15 cellular contexts compared by ENCODE assay signal in genomic region chr3:123535580-123535979, GRCh38. TPM values are rescaled to one million over a fixed set of nuclear protein-coding genes. Genes with fewer than 3 reads are reported as not detected.
A peak's percentile ranks its signal among the peaks of the same experiment; 100 is the strongest.
DNase-seq lines count a peak whose midpoint lies in the region; ATAC-seq and TF ChIP-seq lines count a peak whose summit lies in the region.
"Had no signal": no experiment of that assay in that cellular context is flagged by ENCODE, and none has a peak within 500 bp of the region (broad histone marks: within the 10 kb centered on the region; RNA-seq: fewer than 3 reads in every experiment).

No MANE protein-coding gene starts in this region.

- intact Hi-C loops in mammary epithelial cell (cut with micrococcal nuclease): no loop called here

- DNase-seq in AG04449 (ENCODE audit: low read depth, low spot score) (peak; percentile 63), HT1080 (ENCODE audit: low read depth) (peak; percentile 89), mammary epithelial cell (peak; percentile 72), iris pigment epithelial cell (ENCODE audit: low read depth) (peak; percentile 65), NCI-H1417 (lab: John Stamatoyannopoulos, UW) (no peak), GM23338 (ENCODE audit: low spot score) (no peak), H7 (no peak)
- DNase-seq: activated CD8-positive, alpha-beta T cell treated with anti-CD3 and anti-CD28 coated beads for 36 hours; AML-193; islet precursor cell; MM.1S; posterior cingulate gyrus; substantia nigra had no signal

- no peaks in the 10 kb centered on the region for H3K9me3 ChIP-seq in mammary epithelial cell (replicated peaks; ENCODE audit: insufficient read depth, low read length)

- H3K4me1 Mint-ChIP-seq in GM23338: no peaks in the 10 kb centered on the region; the same call in 2 of the 3 replicates

- POLR2A ChIA-PET in AG04449 (lab: Yijun Ruan, JAX): interaction anchor here (1.0 kb wide), 1 partner anchor 10 kb away, joined by 3 read pairs; no protein-coding TSS in a partner anchor

- H3K4me3 Mint-ChIP-seq in GM23338: no peak overlapping the region
- H3K4me3 Mint-ChIP-seq: activated CD8-positive, alpha-beta T cell treated with anti-CD3 and anti-CD28 coated beads for 36 hours had no signal

- 88% methylated on average over 1 of the region's 1 CpG for WGBS in mammary epithelial cell (ENCODE audit: low coverage, missing lambda C conversion rate)

- CTCF ChIA-PET in AG04449 (lab: Yijun Ruan, JAX): interaction anchor here (1.0 to 7.2 kb wide), 4 partner anchors 11 to 24 kb away, joined by 3 to 48 read pairs (median 3); no protein-coding TSS in a partner anchor
- CTCF ChIA-PET in mammary epithelial cell (lab: Charles Lee; ENCODE audit: low non-redundant PET): no interaction called here

- no peak overlapping the region for H3K9ac ChIP-seq in mammary epithelial cell (ENCODE audit: insufficient read depth, low read length)

- H3K9me2 ChIP-seq in GM23338 (ENCODE audit: insufficient read depth): no peaks in the 10 kb centered on the region

- no peaks in the 10 kb centered on the region for H4K20me1 ChIP-seq in mammary epithelial cell (ENCODE audit: insufficient read depth, low read length)
- H4K20me1 ChIP-seq in GM23338 (replicated peaks; ENCODE audit: insufficient read depth): 0 out of 2 replicates have a peak, but pooled peaks cover 2% of the 10 kb centered on the region

- H3F3A ChIP-seq in GM23338 (replicated peaks; ENCODE audit: low read depth): no peaks in the 10 kb centered on the region

- peaks cover 2% of the 10 kb centered on the region for H3K27me3 Mint-ChIP-seq in GM23338 (ENCODE audit: insufficient read depth, low read depth, poor library complexity)
- H3K27me3 Mint-ChIP-seq: activated CD8-positive, alpha-beta T cell treated with anti-CD3 and anti-CD28 coated beads for 36 hours had no signal

- H2AFZ ChIP-seq in mammary epithelial cell (ENCODE audit: low read depth, low read length): no peak overlapping the region
- H2AFZ ChIP-seq in GM23338: no peak overlapping the region

- no peak for TF ChIP-seq CTCF in AG04449 (IDR thresholded peaks at IDR 0.05; ENCODE audit: insufficient read depth, low read length, missing control alignments)
- no peak for TF ChIP-seq CTCF in mammary epithelial cell (conservative IDR thresholded peaks at IDR 0.05 in 1 of 2, IDR thresholded peaks at IDR 0.05 in 1 of 2; ENCODE audit: extremely low read depth in 1 of 2, insufficient read depth in 1 of 2, low read depth in 1 of 2, low read length in 2 of 2)
- TF ChIP-seq CTCF in GM23338 (conservative IDR thresholded peaks at IDR 0.05; ENCODE audit: low read depth in 2 of 2): no peak

- H3K4me2 ChIP-seq in mammary epithelial cell (ENCODE audit: insufficient read depth, low read depth, low read length) (no peak overlapping the region), GM23338 (no peak overlapping the region)

- ATAC-seq in GM23338: no peak
- no peak for ATAC-seq in GM19351 (IDR thresholded peaks at IDR 0.05; ENCODE audit: unreplicated experiment)
- ATAC-seq: activated CD8-positive, alpha-beta T cell treated with anti-CD3 and anti-CD28 coated beads for 36 hours had no signal

- no peak overlapping the region for H3K27ac Mint-ChIP-seq in GM23338
- H3K27ac Mint-ChIP-seq: activated CD8-positive, alpha-beta T cell treated with anti-CD3 and anti-CD28 coated beads for 36 hours had no signal

- BruUV-seq in mammary epithelial cell (replicated peaks; lab: Mats Ljungman, UMichigan): no TSS peak

- no peaks in the 10 kb centered on the region for H3K9me3 Mint-ChIP-seq in GM23338
- H3K9me3 Mint-ChIP-seq: activated CD8-positive, alpha-beta T cell treated with anti-CD3 and anti-CD28 coated beads for 36 hours had no signal

- no peaks in the 10 kb centered on the region for H3K27me3 ChIP-seq in mammary epithelial cell (ENCODE audit: insufficient read depth, low read length)
- no peaks in the 10 kb centered on the region for H3K27me3 ChIP-seq in GM23338 (ENCODE audit: insufficient read depth)
- H3K27me3 ChIP-seq in H7 (ENCODE audit: control insufficient read depth, insufficient read depth, low read length): no peaks in the 10 kb centered on the region

- H3K4me1 ChIP-seq in mammary epithelial cell (ENCODE audit: insufficient read depth, low read length): peaks cover 9% of the 10 kb centered on the region
- no peaks in the 10 kb centered on the region for H3K4me1 ChIP-seq in GM23338 (ENCODE audit: insufficient read depth)

- dilution Hi-C loops in mammary epithelial cell (cut with HindIII; ENCODE audit: low sequenced_read_pairs): no loop called here

- H3K36me3 ChIP-seq in mammary epithelial cell (ENCODE audit: insufficient read depth, low read length): peaks cover 2% of the 10 kb centered on the region
- no peaks in the 10 kb centered on the region for H3K36me3 ChIP-seq in GM23338 (ENCODE audit: insufficient read depth)
- H3K36me3 ChIP-seq in H7 (replicated peaks; ENCODE audit: control insufficient read depth, insufficient read depth, low read length): no peaks in the 10 kb centered on the region

- H3K4me3 ChIP-seq in AG04449 (ENCODE audit: low read depth, low read length) (no peak overlapping the region), mammary epithelial cell (replicated peaks in 1 of 3; ENCODE audit: insufficient read depth in 1 of 3, low read depth in 2 of 3, low read length in 3 of 3) (no peak overlapping the region), GM23338 (no peak overlapping the region), H7 (ENCODE audit: insufficient read depth, low read depth, low read length) (no peak overlapping the region)
- H3K4me3 ChIP-seq: SK-N-MC had no signal

- peaks cover 75% of the 10 kb centered on the region for H3K79me2 ChIP-seq in mammary epithelial cell (ENCODE audit: insufficient read depth, low read length)
- no peaks in the 10 kb centered on the region for H3K79me2 ChIP-seq in GM23338 (replicated peaks; ENCODE audit: insufficient read depth)

- in situ Hi-C loops in mammary epithelial cell (cut with MboI; ENCODE audit: low sequenced_read_pairs in 2 of 2): no loop called here

- no peaks in the 10 kb centered on the region for H3K36me3 Mint-ChIP-seq in GM23338 (ENCODE audit: low read depth)

- H3K27ac ChIP-seq in mammary epithelial cell (ENCODE audit: insufficient read depth, low read depth, low read length) (peak overlapping the region; percentile 16), GM23338 (ENCODE audit: low read depth) (no peak overlapping the region)
- H3K27ac ChIP-seq: SK-N-MC had no signal

TF ChIP-seq in GM23338, 12 proteins besides CTCF, POLR2A, EP300 and RAD21 (continues in another document):
- TF ChIP-seq EZH2phosphoT487 (IDR thresholded peaks at IDR 0.05; ENCODE audit: unreplicated experiment): no peak
- TF ChIP-seq ZNF114 (CRISPR knock-in tag; IDR thresholded peaks at IDR 0.05): no peak
- TF ChIP-seq STAT1 (IDR thresholded peaks at IDR 0.05; ENCODE audit: unreplicated experiment): no peak
- no peak for TF ChIP-seq ETS1 (IDR thresholded peaks at IDR 0.05)

RNA-seq across cellular contexts. Expression of gene HACD2, which starts 49.3 kb away (rescaled TPM):
- 33.5 and 48.7 TPM in 2 replicates for total RNA-seq in HT1080 (2014; rRNA removed; shearing (Covaris generic))
- 40.7 and 49.7 TPM in 2 replicates for polyA plus RNA-seq in HT1080 (2015; cell fraction: cytosol; rRNA removed)
- polyA plus RNA-seq in HT1080 (2015; cell fraction: nucleus; rRNA removed): 43.1 and 50.2 TPM in 2 replicates
- total RNA-seq in mammary epithelial cell: 100 to 1,000 TPM in 1 of 2 donors, 10 to 100 TPM in 1; 98.5 to 199 TPM
- polyA plus RNA-seq in mammary epithelial cell: 74.9 TPM
- polyA minus RNA-seq in mammary epithelial cell: 48.9 TPM
- 29.9 and 31.5 TPM in 2 replicates for total RNA-seq in GM23338 (2014; rRNA removed; shearing (Covaris generic))
- 12.5 and 13.4 TPM in 2 replicates for polyA plus RNA-seq in GM23338 (2016; fragmentation: Nextera tagmentation; extraction: Ambion mirVana)
- 15.0 and 17.2 TPM in 2 replicates for total RNA-seq in H7 (2014; rRNA removed; shearing (Covaris generic))

Comparison
In these comparisons a context has a peak if more than half of its experiments do, and no peak if none do; other contexts are left out.
1. DNase-seq: peak in AG04449 (single experiment), HT1080 (single experiment), mammary epithelial cell (single experiment) and iris pigment epithelial cell (single experiment); none in NCI-H1417 (0 of 3), GM23338 (single experiment) and H7 (single experiment).